11 cellular contexts compared by ENCODE assay signal in the genomic region with DNA sequence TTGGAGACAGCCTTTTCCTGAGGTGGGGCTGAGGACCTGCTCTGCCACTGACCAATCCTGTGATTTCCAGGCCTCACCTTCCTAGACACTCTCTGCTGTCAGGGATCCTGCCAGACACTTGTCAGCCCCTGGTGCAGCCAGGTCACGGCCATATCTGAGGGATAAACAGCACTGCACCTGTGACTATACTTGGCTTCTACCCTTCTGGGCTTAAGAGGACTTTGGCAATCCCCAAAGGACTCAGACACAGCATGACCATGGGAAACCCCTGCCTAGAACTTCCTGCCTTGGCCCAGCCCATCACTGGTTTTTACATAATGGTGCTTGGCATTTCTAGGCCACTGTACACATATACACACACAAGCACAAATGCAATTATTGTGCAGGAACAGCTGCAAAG.
A peak's percentile ranks its signal among the peaks of the same experiment; 100 is the strongest.
DNase-seq lines count a peak whose midpoint lies in the region; ATAC-seq lines count a peak whose summit lies in the region.
"Had no signal": no experiment of that assay in that cellular context is flagged by ENCODE, and none has a peak within 500 bp of the region (broad histone marks: within the 10 kb centered on the region; RNA-seq: fewer than 3 reads in every experiment).

No MANE protein-coding gene starts in this region.

- ATAC-seq in GM19023 (IDR thresholded peaks at IDR 0.05; ENCODE audit: unreplicated experiment) (peak; percentile 96), GM21619 (IDR thresholded peaks at IDR 0.05; ENCODE audit: unreplicated experiment) (peak; percentile 93), HG03196 (IDR thresholded peaks at IDR 0.05; ENCODE audit: unreplicated experiment) (peak; percentile 86)

- DNase-seq in retina = peak; percentile 58
- no peak for DNase-seq in 8988T
- DNase-seq in activated CD4-positive, alpha-beta T cell treated with anti-CD3 and anti-CD28 coated beads, Interleukin-2, amount 50 U/mL, for 4 hours = no peak
- no peak for DNase-seq in hypothalamus (lab: John Stamatoyannopoulos, UW)
- DNase-seq: activated CD4-positive, alpha-beta T cell treated with anti-CD3 and anti-CD28 coated beads, Interleukin-2, amount 50 U/mL, for 48 hours; natural killer cell; NCI-H1436 treated with DMSO at 0.1 percent for 48 hours; SHP77 treated with DMSO at 0.1 percent for 48 hours had no signal
